31 cellular contexts compared by ENCODE assay signal in genomic region chr5:73943375-73943774, GRCh38.
"Had no signal": no experiment of that assay in that cellular context is flagged by ENCODE, and none has a peak within 500 bp of the region (broad histone marks: within the 10 kb centered on the region; RNA-seq: fewer than 3 reads in every experiment).

No MANE protein-coding gene starts in this region.

- H3K9me3 Mint-ChIP-seq: natural killer cell had no signal

- DNase-seq: hypothalamus; immature natural killer cell; kidney; left ventricle myocardium inferior; mesendoderm; naive B cell; natural killer cell; nephron progenitor cell; occipital lobe; psoas muscle; right lobe of liver; stimulated activated CD4-positive, alpha-beta T cell treated with anti-CD3 and anti-CD28 coated beads, Interleukin-1b, Interleukin-23, amount 100 ng/mL, for 48 hours; stimulated activated CD4-positive, alpha-beta T cell treated with anti-CD3 and anti-CD28 coated beads, Interleukin-2, amount 100 ng/mL, for 48 hours; stimulated activated CD4-positive, alpha-beta T cell treated with anti-CD3 and anti-CD28 coated beads, Interleukin-4, amount 100 ng/mL, for 4 hours; stimulated activated CD8-positive, alpha-beta memory T cell treated with anti-CD3 and anti-CD28 coated beads, Interleukin-4, amount 100 ng/mL, for 48 hours; stimulated activated naive CD4-positive, alpha-beta T cell treated with Interleukin-2 at 50 U/mL for 16 hours; stimulated activated naive CD8-positive, alpha-beta T cell treated with anti-CD3 and anti-CD28 coated beads, Interleukin-15, amount 100 ng/mL, for 72 hours; substantia nigra; testis; thyroid gland; transverse colon; upper lobe of left lung had no signal

- H3K36me3 ChIP-seq: left ventricle myocardium inferior, neural progenitor cell, neutrophil, right atrium auricular region, right lobe of liver, thyroid gland, transverse colon, upper lobe of left lung had no signal

- H3K27ac Mint-ChIP-seq: immature natural killer cell; mesothelial cell of epicardium; naive B cell; natural killer cell; nephron progenitor cell; neural progenitor cell; stimulated activated memory B cell treated with anti-CD40 and anti-IgM and Interleukin-4, amounts not matched to agents 10 μg/mL and 1 μg/mL and 100 μg/mL, for 72 hours; stimulated activated naive CD8-positive, alpha-beta T cell treated with anti-CD3 and anti-CD28 coated beads, Interleukin-15, amount 100 ng/mL, for 72 hours had no signal

- H3K27me3 ChIP-seq: neural progenitor cell, right atrium auricular region, right lobe of liver, testis, thyroid gland, transverse colon, upper lobe of left lung, vagina had no signal

- H3K36me3 Mint-ChIP-seq: immature natural killer cell; naive B cell; natural killer cell; stimulated activated memory B cell treated with anti-CD40 and anti-IgM and Interleukin-4, amounts not matched to agents 10 μg/mL and 1 μg/mL and 100 μg/mL, for 72 hours had no signal

- H3K27ac ChIP-seq: left ventricle myocardium inferior, neural progenitor cell, neutrophil, parathyroid adenoma, psoas muscle, right atrium auricular region, right lobe of liver, testis, thyroid gland, transverse colon, upper lobe of left lung, vagina had no signal

- ATAC-seq: natural killer cell; psoas muscle; right lobe of liver; stimulated activated memory B cell treated with anti-CD40 and anti-IgM and Interleukin-4, amounts not matched to agents 10 μg/mL and 1 μg/mL and 100 μg/mL, for 72 hours; stimulated activated naive CD8-positive, alpha-beta T cell treated with anti-CD3 and anti-CD28 coated beads, Interleukin-15, amount 100 ng/mL, for 72 hours had no signal

- H3K9me3 ChIP-seq: neutrophil, psoas muscle, right lobe of liver, testis, thyroid gland, vagina had no signal

- H3K4me1 ChIP-seq: left ventricle myocardium inferior, psoas muscle, right lobe of liver, testis, transverse colon had no signal

- H3K4me3 ChIP-seq: left ventricle myocardium inferior, lung, neural progenitor cell, psoas muscle, right atrium auricular region, right lobe of liver, smooth muscle cell, testis, thyroid gland, transverse colon, upper lobe of left lung, vagina had no signal
